7 cellular contexts compared by ENCODE assay signal in the genomic region with DNA sequence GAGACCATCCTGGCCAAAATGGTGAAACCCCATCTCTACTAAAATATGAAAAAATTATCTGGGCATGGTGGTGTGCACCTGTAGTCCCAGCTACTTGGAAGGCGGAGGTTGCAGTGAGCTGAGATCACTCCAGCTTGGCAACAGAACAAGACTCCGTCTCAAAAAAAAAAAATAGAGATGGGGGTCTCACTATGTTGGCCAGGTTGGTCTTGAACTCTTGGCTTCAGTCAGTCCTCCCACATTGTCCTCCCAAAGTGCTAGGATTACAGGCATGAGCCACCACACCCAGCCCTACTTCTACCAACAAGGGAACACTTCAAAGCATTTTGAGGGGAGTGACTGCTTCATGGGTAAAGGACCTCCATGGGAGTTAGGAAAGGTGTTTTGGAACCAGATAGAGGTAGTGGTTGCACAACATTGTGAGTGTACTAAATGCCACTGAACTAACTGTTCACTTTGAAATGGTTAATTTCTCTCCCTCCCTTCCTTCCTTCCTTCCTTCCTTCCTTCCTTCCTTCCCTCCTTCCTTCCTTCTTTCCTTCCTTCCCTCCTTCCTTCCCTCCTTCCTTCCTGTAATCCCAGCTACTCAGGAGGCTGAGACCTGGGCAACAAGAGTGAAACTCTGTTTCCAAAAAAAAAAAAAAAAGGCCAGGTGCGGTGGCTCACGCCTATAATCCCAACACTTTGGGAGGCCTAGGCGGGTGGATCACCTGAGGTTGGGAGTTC. TPM values are rescaled to one million over a fixed set of nuclear protein-coding genes. Genes with fewer than 3 reads are reported as not detected.
DNase-seq lines count a peak whose midpoint lies in the region; ATAC-seq, FAIRE-seq and TF ChIP-seq lines count a peak whose summit lies in the region.
"Not testable (repeated sequence)": the region's sequence is repeated elsewhere in the genome, so short reads cannot be mapped to it uniquely, and the experiment has no call there.

No MANE protein-coding gene starts in this region.

- 87% methylated on average over 4 of the region's 5 CpGs for WGBS in K562 (ENCODE audit: insufficient coverage, low coverage, missing lambda C conversion rate)
- WGBS in HepG2 (ENCODE audit: low lambda C conversion rate): 98% methylated on average over 5 of the region's 5 CpGs

- not testable (repeated sequence) for BruUV-seq in Calu3 (replicated peaks; lab: Mats Ljungman, UMichigan); K562 (replicated peaks; lab: Mats Ljungman, UMichigan); HepG2 (replicated peaks; lab: Mats Ljungman, UMichigan)

- H2AFZ ChIP-seq in K562 (ENCODE audit: low read depth, low read length); HepG2 (ENCODE audit: low read length): not testable (repeated sequence)

- CTCF ChIA-PET in Calu3 (lab: Charles Lee): interaction anchor here (0.6 to 0.7 kb wide), 2 partner anchors 51 to 969 kb away, joined by 5 read pairs; no protein-coding TSS in a partner anchor
- CTCF ChIA-PET in RWPE1 (lab: Yijun Ruan, JAX): interaction anchor here (0.7 kb wide), 2 partner anchors 42 to 43 kb away, joined by 4 to 7 read pairs; no protein-coding TSS in a partner anchor
- CTCF ChIA-PET in WTC11 (lab: Charles Lee); K562 (lab: Yijun Ruan, JAX; ENCODE audit: low intra/inter-chr PET ratio); HepG2 (lab: Yijun Ruan, JAX; ENCODE audit: low intra/inter-chr PET ratio, low total read pairs): not testable (repeated sequence)

- not testable (repeated sequence) for H3K9ac ChIP-seq in BLaER1; K562 (ENCODE audit: insufficient read depth in 1 of 2, low read depth in 2 of 2, low read length in 2 of 2); HepG2 (ENCODE audit: insufficient read depth, low read depth, low read length)

- not testable (repeated sequence) for H3K27me3 ChIP-seq in BLaER1; K562 (ENCODE audit: control insufficient read depth in 2 of 2, insufficient read depth in 2 of 2, low read length in 2 of 2); HepG2 (ENCODE audit: control insufficient read depth in 1 of 2, insufficient read depth in 2 of 2, low read length in 2 of 2)

- H3K9me3 Mint-ChIP-seq in Calu3 (ENCODE audit: low read depth, unreplicated experiment); WTC11; activated T-cell treated with anti-CD3 and anti-CD28 coated beads, Interleukin-2, amount 50 U/mL, for 24 hours: not testable (repeated sequence)

- in situ Hi-C loops in K562 (cut with MboI); HepG2 (cut with HindIII; ENCODE audit: extremely low pct_ligation_motif_present, low pct_unique_long_range_greater_than_20kb): not testable (repeated sequence)

- not testable (repeated sequence) for H3K9me3 ChIP-seq in BLaER1; K562 (replicated peaks; ENCODE audit: control insufficient read depth, insufficient read depth, low read depth, low read length); HepG2 (ENCODE audit: low read length)

- not testable (repeated sequence) for H3K4me3 ChIP-seq in BLaER1; K562; HepG2 (replicated peaks in 1 of 3; ENCODE audit: insufficient read depth in 1 of 3, low read depth in 2 of 3, low read length in 3 of 3)

- H3K36me3 Mint-ChIP-seq in Calu3 (ENCODE audit: insufficient read depth, unreplicated experiment): peaks cover 40% of the 10 kb centered on the region
- not testable (repeated sequence) for H3K36me3 Mint-ChIP-seq in WTC11; activated T-cell treated with anti-CD3 and anti-CD28 coated beads, Interleukin-2, amount 50 U/mL, for 24 hours (ENCODE audit: low read depth)

- not testable (repeated sequence) for H3K4me3 Mint-ChIP-seq in Calu3 (ENCODE audit: low read depth, unreplicated experiment); WTC11; activated T-cell treated with anti-CD3 and anti-CD28 coated beads, Interleukin-2, amount 50 U/mL, for 24 hours

- H3K9me1 ChIP-seq in K562 (ENCODE audit: control insufficient read depth, insufficient read depth, low read length): not testable (repeated sequence)

- not testable (repeated sequence) for ATAC-seq in WTC11, K562, HepG2

- TF ChIP-seq CTCF in Calu3 (IDR thresholded peaks at IDR 0.05; ENCODE audit: unreplicated experiment); RWPE1 (conservative IDR thresholded peaks at IDR 0.05; ENCODE audit: low read depth); WTC11 (IDR thresholded peaks at IDR 0.05); K562 (IDR thresholded peaks at IDR 0.05 in 2 of 3, conservative IDR thresholded peaks at IDR 0.05 in 1 of 3; ENCODE audit: insufficient read depth in 2 of 3, low read depth in 1 of 3, low read length in 3 of 3); HepG2 (CRISPR knock-in tag; IDR thresholded peaks at IDR 0.05): not testable (repeated sequence)

- H3K27ac ChIP-seq in BLaER1; K562 (ENCODE audit: extremely low read depth, low read depth, low read length); HepG2 (ENCODE audit: extremely low read length, insufficient read depth, low read length): not testable (repeated sequence)
- peak overlapping the region; percentile 100 for H3K27ac ChIP-seq in RWPE1

- not testable (repeated sequence) for TF ChIP-seq EP300 in K562 (IDR thresholded peaks at IDR 0.05; ENCODE audit: low read length); HepG2 (IDR thresholded peaks at IDR 0.05; ENCODE audit: low read depth in 2 of 2, low read length in 2 of 2); HepG2 (CRISPR knock-in tag; IDR thresholded peaks at IDR 0.05; ENCODE audit: borderline replicate concordance)

- DNase-seq in Calu3; RWPE1 (ENCODE audit: low spot score); WTC11 (ENCODE audit: low spot score); activated T-cell treated with anti-CD3 and anti-CD28 coated beads, Interleukin-2, amount 50 U/mL, for 24 hours; K562 (ENCODE audit: extremely low read depth in 1 of 4, low spot score in 3 of 4); HepG2 (ENCODE audit: low spot score): not testable (repeated sequence)

- H3K4me1 Mint-ChIP-seq in Calu3 (ENCODE audit: low read depth, unreplicated experiment) (peaks cover 42% of the 10 kb centered on the region), WTC11 (peaks cover 54% of the 10 kb centered on the region)
- peaks cover 33% of the 10 kb centered on the region for H3K4me1 Mint-ChIP-seq in activated T-cell treated with anti-CD3 and anti-CD28 coated beads, Interleukin-2, amount 50 U/mL, for 24 hours (ENCODE audit: low read depth)

- not testable (repeated sequence) for TF ChIP-seq RAD21 in K562 (CRISPR knock-in tag; conservative IDR thresholded peaks at IDR 0.05 in 1 of 2, IDR thresholded peaks at IDR 0.05 in 1 of 2); HepG2 (CRISPR knock-in tag; IDR thresholded peaks at IDR 0.05)

- H3K4me1 ChIP-seq in BLaER1: peaks cover 88% of the 10 kb centered on the region
- H3K4me1 ChIP-seq in K562 (replicated peaks in 1 of 2; ENCODE audit: control insufficient read depth in 2 of 2, insufficient read depth in 2 of 2, low read length in 2 of 2): peaks cover 30 to 42% of the 10 kb centered on the region in 2 experiments
- H3K4me1 ChIP-seq in HepG2 (ENCODE audit: insufficient read depth, low read length): peaks cover 48% of the 10 kb centered on the region

- not testable (repeated sequence) for H4K20me1 ChIP-seq in BLaER1; K562 (replicated peaks; ENCODE audit: control insufficient read depth, insufficient read depth, low read length); HepG2 (ENCODE audit: insufficient read depth, low read length)

- POLR2A ChIA-PET in RWPE1 (lab: Yijun Ruan, JAX; ENCODE audit: low non-redundant PET); HepG2 (lab: Yijun Ruan, JAX): not testable (repeated sequence)
- POLR2A ChIA-PET in WTC11 (lab: Charles Lee): interaction anchor here (0.6 to 2.5 kb wide), 2 partner anchors 8 to 20 kb away, joined by 6 to 13 read pairs; no protein-coding TSS in a partner anchor
- POLR2A ChIA-PET in K562 (lab: Yijun Ruan, JAX): interaction anchor here (1.3 to 2.1 kb wide), 3 partner anchors 8 to 34 kb away, joined by 4 to 10 read pairs (median 6); no protein-coding TSS in a partner anchor

- peak overlapping the region; percentile 8 for H3K27ac Mint-ChIP-seq in Calu3 (ENCODE audit: unreplicated experiment)
- not testable (repeated sequence) for H3K27ac Mint-ChIP-seq in WTC11
- H3K27ac Mint-ChIP-seq in activated T-cell treated with anti-CD3 and anti-CD28 coated beads, Interleukin-2, amount 50 U/mL, for 24 hours: peak overlapping the region; percentile 37

- FAIRE-seq in K562 (lab: Jason Lieb, UNC); HepG2 (lab: Jason Lieb, UNC): not testable (repeated sequence)

- TF ChIP-seq POLR2A in K562 (conservative IDR thresholded peaks at IDR 0.05); HepG2 (IDR thresholded peaks at IDR 0.05; ENCODE audit: insufficient read depth in 1 of 2, low read depth in 2 of 2, low read length in 2 of 2): not testable (repeated sequence)

- H3K27me3 Mint-ChIP-seq in Calu3 (ENCODE audit: unreplicated experiment); WTC11 (ENCODE audit: low read depth); activated T-cell treated with anti-CD3 and anti-CD28 coated beads, Interleukin-2, amount 50 U/mL, for 24 hours: not testable (repeated sequence)

- not testable (repeated sequence) for H3K79me2 ChIP-seq in K562 (ENCODE audit: control insufficient read depth, insufficient read depth, low read length); HepG2 (ENCODE audit: insufficient read depth, low read length)

- H3K4me2 ChIP-seq in BLaER1: peak overlapping the region; percentile 29; the same call in 1 of the 2 replicates
- not testable (repeated sequence) for H3K4me2 ChIP-seq in K562 (ENCODE audit: insufficient read depth, low read length); HepG2 (ENCODE audit: low read depth, low read length)

- intact Hi-C loops in Calu3 (cut with micrococcal nuclease; ENCODE audit: unreplicated experiment); K562 (cut with micrococcal nuclease); HepG2 (cut with micrococcal nuclease; ENCODE audit: unreplicated experiment): not testable (repeated sequence)

- H3K36me3 ChIP-seq in BLaER1; K562 (ENCODE audit: control insufficient read depth, insufficient read depth, low read length); HepG2 (replicated peaks in 1 of 2; ENCODE audit: control insufficient read depth in 1 of 2, insufficient read depth in 2 of 2, low read length in 2 of 2): not testable (repeated sequence)

RNA-seq across cellular contexts. Expression of gene DDIT4, which starts 5.1 kb away (rescaled TPM):
- 294 and 326 TPM in 2 replicates for total RNA-seq in Calu3 (2022)
- 118 to 158 TPM (median 153 TPM) in 3 replicates for total RNA-seq in WTC11 (2021)
- 185 and 371 TPM in 2 replicates for total RNA-seq in K562 (2011; cell fraction: chromatin; rRNA removed; ENCODE audit: low replicate concordance)
- total RNA-seq in K562 (2011; cell fraction: nucleolus; rRNA removed): 455 and 610 TPM in 2 replicates
- 314 and 392 TPM in 2 replicates for total RNA-seq in K562 (2011; cell fraction: nucleoplasm; rRNA removed)
- total RNA-seq in K562 (2014; rRNA removed): 593 and 675 TPM in 2 replicates
- 159 and 200 TPM in 2 replicates for total RNA-seq in K562 (2014; rRNA removed; fragmentation: Illumina TruSeq; extraction: Trizol)
- total RNA-seq in K562 (2015; rRNA removed; fragmentation: Illumina TruSeq; extraction: Trizol): 13.2 and 14.7 TPM in 2 replicates
- total RNA-seq in K562 (2021): 453 and 674 TPM in 2 replicates
- polyA plus RNA-seq in K562 (2011; rRNA removed): 228 and 529 TPM in 2 replicates
- 345 and 451 TPM in 2 replicates for polyA plus RNA-seq in K562 (2011; cell fraction: cytosol; rRNA removed)
- 384 and 450 TPM in 2 replicates for polyA plus RNA-seq in K562 (2011; cell fraction: nucleus; rRNA removed)
- polyA plus RNA-seq in K562 (2012): 184 and 695 TPM in 2 replicates
- polyA plus RNA-seq in K562 (2014; fragmentation: Illumina TruSeq; extraction: Trizol): 107 and 370 TPM in 2 replicates
- 10 to 100 TPM in 1 of 2 experiments, 1 to 10 TPM in 1; 8.2 to 12.3 TPM for polyA plus RNA-seq in K562 (2014; fragmentation: Nextera tagmentation; extraction: Ambion mirVana)
- polyA plus RNA-seq in K562 (2014; rRNA removed): 362 and 564 TPM in 2 replicates
- 156 and 267 TPM in 2 replicates for polyA minus RNA-seq in K562 (2011; rRNA and poly(A)+ RNA removed)
- polyA minus RNA-seq in K562 (2011; cell fraction: cytosol; rRNA and poly(A)+ RNA removed): 180 and 395 TPM in 2 replicates
- 272 and 555 TPM in 2 replicates for polyA minus RNA-seq in K562 (2011; cell fraction: nucleus; rRNA and poly(A)+ RNA removed)
- 35.2 and 35.6 TPM in 2 replicates for total RNA-seq in HepG2 (2016; rRNA removed; fragmentation: Illumina TruSeq; extraction: Trizol)
- total RNA-seq in HepG2 (2016; cell fraction: cytosol; rRNA removed; fragmentation: Illumina TruSeq; extraction: Trizol; ENCODE audit: low read depth): 17.3 and 17.4 TPM in 2 replicates
- total RNA-seq in HepG2 (2016; cell fraction: insoluble cytoplasmic fraction; rRNA removed; fragmentation: Illumina TruSeq; extraction: Trizol): 35.9 and 37.2 TPM in 2 replicates
- 34.5 and 35.2 TPM in 2 replicates for total RNA-seq in HepG2 (2016; cell fraction: membrane; rRNA removed; fragmentation: Illumina TruSeq; extraction: Trizol)
- total RNA-seq in HepG2 (2016; cell fraction: nucleus; rRNA removed; fragmentation: Illumina TruSeq; extraction: Trizol): 19.2 and 19.4 TPM in 2 replicates
- polyA plus RNA-seq in HepG2 (2011; rRNA removed): 40.7 and 78.9 TPM in 2 replicates
- 47.3 and 59.3 TPM in 2 replicates for polyA plus RNA-seq in HepG2 (2011; cell fraction: cytosol; rRNA removed)
- polyA plus RNA-seq in HepG2 (2011; cell fraction: nucleus; rRNA removed): 73.1 and 98.3 TPM in 2 replicates
- polyA plus RNA-seq in HepG2 (2012): 82.2 and 137 TPM in 2 replicates
- polyA plus RNA-seq in HepG2 (2016; cell fraction: cytosol; fragmentation: Illumina TruSeq; extraction: Trizol; ENCODE audit: low read depth): 3.8 and 5.2 TPM in 2 replicates
- 24.9 and 26.7 TPM in 2 replicates for polyA plus RNA-seq in HepG2 (2016; cell fraction: insoluble cytoplasmic fraction; fragmentation: Illumina TruSeq; extraction: Trizol; ENCODE audit: low read depth)
- 8.1 and 8.4 TPM in 2 replicates for polyA plus RNA-seq in HepG2 (2016; cell fraction: membrane; fragmentation: Illumina TruSeq; extraction: Trizol; ENCODE audit: low read depth)
- polyA plus RNA-seq in HepG2 (2016; cell fraction: nucleus; fragmentation: Illumina TruSeq; extraction: Trizol; ENCODE audit: insufficient read depth, low read depth): 27.3 and 28.4 TPM in 2 replicates
- polyA minus RNA-seq in HepG2 (2011; rRNA and poly(A)+ RNA removed; ENCODE audit: low replicate concordance): 150 and 161 TPM in 2 replicates
- 74.7 and 77.2 TPM in 2 replicates for polyA minus RNA-seq in HepG2 (2011; cell fraction: cytosol; rRNA and poly(A)+ RNA removed)
- 51.2 and 56.2 TPM in 2 replicates for polyA minus RNA-seq in HepG2 (2011; cell fraction: nucleus; rRNA and poly(A)+ RNA removed)

RNA-seq across cellular contexts. Expression of gene ASCC1, which starts 52.6 kb away (rescaled TPM):
- 51.3 and 59.3 TPM in 2 replicates for total RNA-seq in Calu3 (2022)
- total RNA-seq in WTC11 (2021): 30.4 to 38.7 TPM (median 32.5 TPM) in 3 replicates
- 49.7 and 77.0 TPM in 2 replicates for total RNA-seq in K562 (2011; cell fraction: chromatin; rRNA removed; ENCODE audit: low replicate concordance)
- 28.7 and 34.9 TPM in 2 replicates for total RNA-seq in K562 (2011; cell fraction: nucleolus; rRNA removed)
- total RNA-seq in K562 (2011; cell fraction: nucleoplasm; rRNA removed): 43.5 and 57.0 TPM in 2 replicates
- 27.6 and 31.7 TPM in 2 replicates for total RNA-seq in K562 (2014; rRNA removed)
- total RNA-seq in K562 (2014; rRNA removed; fragmentation: Illumina TruSeq; extraction: Trizol): 52.8 and 62.6 TPM in 2 replicates
- 33.3 and 38.2 TPM in 2 replicates for total RNA-seq in K562 (2015; rRNA removed; fragmentation: Illumina TruSeq; extraction: Trizol)
- 45.7 and 48.4 TPM in 2 replicates for total RNA-seq in K562 (2021)
- polyA plus RNA-seq in K562 (2011; rRNA removed): 53.2 and 64.1 TPM in 2 replicates
- polyA plus RNA-seq in K562 (2011; cell fraction: cytosol; rRNA removed): 20.9 and 37.8 TPM in 2 replicates
- 13.5 and 19.8 TPM in 2 replicates for polyA plus RNA-seq in K562 (2011; cell fraction: nucleus; rRNA removed)
- polyA plus RNA-seq in K562 (2012): 39.1 and 50.0 TPM in 2 replicates
- 54.4 and 70.0 TPM in 2 replicates for polyA plus RNA-seq in K562 (2014; fragmentation: Illumina TruSeq; extraction: Trizol)
- 10 to 100 TPM; 50.8 to 73.3 TPM for polyA plus RNA-seq in K562 (2014; fragmentation: Nextera tagmentation; extraction: Ambion mirVana)
- 42.7 and 55.5 TPM in 2 replicates for polyA plus RNA-seq in K562 (2014; rRNA removed)
- 90.3 and 97.7 TPM in 2 replicates for polyA minus RNA-seq in K562 (2011; rRNA and poly(A)+ RNA removed)
- polyA minus RNA-seq in K562 (2011; cell fraction: cytosol; rRNA and poly(A)+ RNA removed): 35.1 and 39.2 TPM in 2 replicates
- polyA minus RNA-seq in K562 (2011; cell fraction: nucleus; rRNA and poly(A)+ RNA removed): 13.6 and 33.1 TPM in 2 replicates
- total RNA-seq in HepG2 (2016; rRNA removed; fragmentation: Illumina TruSeq; extraction: Trizol): 30.1 and 51.0 TPM in 2 replicates
- 5.7 and 7.9 TPM in 2 replicates for total RNA-seq in HepG2 (2016; cell fraction: cytosol; rRNA removed; fragmentation: Illumina TruSeq; extraction: Trizol; ENCODE audit: low read depth)
- total RNA-seq in HepG2 (2016; cell fraction: insoluble cytoplasmic fraction; rRNA removed; fragmentation: Illumina TruSeq; extraction: Trizol): 31.9 and 52.7 TPM in 2 replicates
- 8.5 and 11.2 TPM in 2 replicates for total RNA-seq in HepG2 (2016; cell fraction: membrane; rRNA removed; fragmentation: Illumina TruSeq; extraction: Trizol)
- total RNA-seq in HepG2 (2016; cell fraction: nucleus; rRNA removed; fragmentation: Illumina TruSeq; extraction: Trizol): 19.7 and 20.4 TPM in 2 replicates
- 16.6 and 21.6 TPM in 2 replicates for polyA plus RNA-seq in HepG2 (2011; rRNA removed)
- 12.4 and 18.1 TPM in 2 replicates for polyA plus RNA-seq in HepG2 (2011; cell fraction: cytosol; rRNA removed)
- polyA plus RNA-seq in HepG2 (2011; cell fraction: nucleus; rRNA removed): 7.4 and 10.0 TPM in 2 replicates
- polyA plus RNA-seq in HepG2 (2012): 23.8 and 25.1 TPM in 2 replicates
- 2.5 and 3.4 TPM in 2 replicates for polyA plus RNA-seq in HepG2 (2016; cell fraction: cytosol; fragmentation: Illumina TruSeq; extraction: Trizol; ENCODE audit: low read depth)
- polyA plus RNA-seq in HepG2 (2016; cell fraction: insoluble cytoplasmic fraction; fragmentation: Illumina TruSeq; extraction: Trizol; ENCODE audit: low read depth): 47.4 and 47.8 TPM in 2 replicates
- 5.9 and 6.9 TPM in 2 replicates for polyA plus RNA-seq in HepG2 (2016; cell fraction: membrane; fragmentation: Illumina TruSeq; extraction: Trizol; ENCODE audit: low read depth)
- polyA plus RNA-seq in HepG2 (2016; cell fraction: nucleus; fragmentation: Illumina TruSeq; extraction: Trizol; ENCODE audit: insufficient read depth, low read depth): 22.3 and 27.0 TPM in 2 replicates
- 21.8 and 33.7 TPM in 2 replicates for polyA minus RNA-seq in HepG2 (2011; rRNA and poly(A)+ RNA removed; ENCODE audit: low replicate concordance)
- polyA minus RNA-seq in HepG2 (2011; cell fraction: cytosol; rRNA and poly(A)+ RNA removed): 16.5 and 21.2 TPM in 2 replicates
- polyA minus RNA-seq in HepG2 (2011; cell fraction: nucleus; rRNA and poly(A)+ RNA removed): 25.8 and 32.3 TPM in 2 replicates

RNA-seq across cellular contexts. Expression of gene ANAPC16, which starts 52.8 kb away (rescaled TPM):
- total RNA-seq in Calu3 (2022) (118 and 119 TPM in 2 replicates), WTC11 (2021) (52.3 to 72.4 TPM (median 72.3 TPM) in 3 replicates), K562 (2014; rRNA removed) (42.6 and 55.8 TPM in 2 replicates), K562 (2014; rRNA removed; fragmentation: Illumina TruSeq; extraction: Trizol) (108 and 111 TPM in 2 replicates), K562 (2015; rRNA removed; fragmentation: Illumina TruSeq; extraction: Trizol) (79.7 and 87.7 TPM in 2 replicates), K562 (2021) (72.5 and 72.7 TPM in 2 replicates), HepG2 (2016; rRNA removed; fragmentation: Illumina TruSeq; extraction: Trizol) (74.8 and 95.6 TPM in 2 replicates)
- 13.7 and 30.0 TPM in 2 replicates for total RNA-seq in K562 (2011; cell fraction: chromatin; rRNA removed; ENCODE audit: low replicate concordance)
- total RNA-seq in K562 (2011; cell fraction: nucleolus; rRNA removed): 13.7 and 15.7 TPM in 2 replicates
- 30.3 and 57.6 TPM in 2 replicates for total RNA-seq in K562 (2011; cell fraction: nucleoplasm; rRNA removed)
- polyA plus RNA-seq in K562 (2011; rRNA removed) (162 and 168 TPM in 2 replicates), K562 (2014; fragmentation: Illumina TruSeq; extraction: Trizol) (74.2 and 85.3 TPM in 2 replicates), K562 (2014; fragmentation: Nextera tagmentation; extraction: Ambion mirVana) (100 to 1,000 TPM; 184 to 208 TPM), K562 (2014; rRNA removed) (112 and 134 TPM in 2 replicates), HepG2 (2011; rRNA removed) (70.4 and 89.4 TPM in 2 replicates)
- polyA plus RNA-seq in K562 (2011; cell fraction: cytosol; rRNA removed): 47.9 and 96.2 TPM in 2 replicates
- polyA plus RNA-seq in K562 (2011; cell fraction: nucleus; rRNA removed): 27.0 and 46.2 TPM in 2 replicates
- 85.3 and 238 TPM in 2 replicates for polyA plus RNA-seq in K562 (2012)
- polyA minus RNA-seq in K562 (2011; rRNA and poly(A)+ RNA removed): 41.3 and 52.4 TPM in 2 replicates
- 13.9 and 15.1 TPM in 2 replicates for polyA minus RNA-seq in K562 (2011; cell fraction: cytosol; rRNA and poly(A)+ RNA removed)
- 3.2 and 10.0 TPM in 2 replicates for polyA minus RNA-seq in K562 (2011; cell fraction: nucleus; rRNA and poly(A)+ RNA removed)
- 91.2 and 103 TPM in 2 replicates for total RNA-seq in HepG2 (2016; cell fraction: cytosol; rRNA removed; fragmentation: Illumina TruSeq; extraction: Trizol; ENCODE audit: low read depth)
- 76.8 and 94.9 TPM in 2 replicates for total RNA-seq in HepG2 (2016; cell fraction: insoluble cytoplasmic fraction; rRNA removed; fragmentation: Illumina TruSeq; extraction: Trizol)
- total RNA-seq in HepG2 (2016; cell fraction: membrane; rRNA removed; fragmentation: Illumina TruSeq; extraction: Trizol): 149 and 166 TPM in 2 replicates
- 25.8 and 31.4 TPM in 2 replicates for total RNA-seq in HepG2 (2016; cell fraction: nucleus; rRNA removed; fragmentation: Illumina TruSeq; extraction: Trizol)
- polyA plus RNA-seq in HepG2 (2011; cell fraction: cytosol; rRNA removed): 49.3 and 62.9 TPM in 2 replicates
- polyA plus RNA-seq in HepG2 (2011; cell fraction: nucleus; rRNA removed): 10.9 and 14.2 TPM in 2 replicates
- 59.2 and 62.8 TPM in 2 replicates for polyA plus RNA-seq in HepG2 (2012)
- polyA plus RNA-seq in HepG2 (2016; cell fraction: cytosol; fragmentation: Illumina TruSeq; extraction: Trizol; ENCODE audit: low read depth): 138 and 184 TPM in 2 replicates
- polyA plus RNA-seq in HepG2 (2016; cell fraction: insoluble cytoplasmic fraction; fragmentation: Illumina TruSeq; extraction: Trizol; ENCODE audit: low read depth): 106 and 114 TPM in 2 replicates
- polyA plus RNA-seq in HepG2 (2016; cell fraction: membrane; fragmentation: Illumina TruSeq; extraction: Trizol; ENCODE audit: low read depth): 159 and 184 TPM in 2 replicates
- 52.6 and 58.6 TPM in 2 replicates for polyA plus RNA-seq in HepG2 (2016; cell fraction: nucleus; fragmentation: Illumina TruSeq; extraction: Trizol; ENCODE audit: insufficient read depth, low read depth)
- polyA minus RNA-seq in HepG2 (2011; rRNA and poly(A)+ RNA removed; ENCODE audit: low replicate concordance): 27.8 and 41.1 TPM in 2 replicates
- 13.3 and 15.2 TPM in 2 replicates for polyA minus RNA-seq in HepG2 (2011; cell fraction: cytosol; rRNA and poly(A)+ RNA removed)
- polyA minus RNA-seq in HepG2 (2011; cell fraction: nucleus; rRNA and poly(A)+ RNA removed): 9.3 and 13.2 TPM in 2 replicates
